In the genomic region with DNA sequence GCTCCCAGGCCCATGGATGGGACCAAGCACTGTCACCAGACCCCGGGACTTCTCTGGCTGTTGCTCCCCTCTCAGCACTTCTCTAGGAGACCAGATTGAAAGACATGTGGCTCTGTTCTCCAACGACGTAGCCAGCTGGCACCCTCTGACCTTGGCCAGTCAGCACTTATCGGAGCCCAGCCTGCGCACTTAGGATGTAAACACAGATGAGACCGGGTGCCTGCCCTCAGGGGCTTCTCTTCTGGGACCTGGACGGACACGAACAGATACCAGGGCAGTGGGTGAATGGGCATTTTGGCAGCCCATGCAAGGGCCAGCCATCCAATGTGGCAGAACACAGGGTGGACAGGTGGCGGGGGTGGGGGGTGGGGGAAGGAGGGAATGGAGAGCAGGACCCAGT, we compare ENCODE assay signal across 1 cellular context.
TF ChIP-seq lines count a peak whose summit lies in the region.

No MANE protein-coding gene starts in this region.

TF ChIP-seq in GM23338, 12 proteins besides CTCF, POLR2A, EP300 and RAD21 (continued from another document):
- TF ChIP-seq, protein P1, sequence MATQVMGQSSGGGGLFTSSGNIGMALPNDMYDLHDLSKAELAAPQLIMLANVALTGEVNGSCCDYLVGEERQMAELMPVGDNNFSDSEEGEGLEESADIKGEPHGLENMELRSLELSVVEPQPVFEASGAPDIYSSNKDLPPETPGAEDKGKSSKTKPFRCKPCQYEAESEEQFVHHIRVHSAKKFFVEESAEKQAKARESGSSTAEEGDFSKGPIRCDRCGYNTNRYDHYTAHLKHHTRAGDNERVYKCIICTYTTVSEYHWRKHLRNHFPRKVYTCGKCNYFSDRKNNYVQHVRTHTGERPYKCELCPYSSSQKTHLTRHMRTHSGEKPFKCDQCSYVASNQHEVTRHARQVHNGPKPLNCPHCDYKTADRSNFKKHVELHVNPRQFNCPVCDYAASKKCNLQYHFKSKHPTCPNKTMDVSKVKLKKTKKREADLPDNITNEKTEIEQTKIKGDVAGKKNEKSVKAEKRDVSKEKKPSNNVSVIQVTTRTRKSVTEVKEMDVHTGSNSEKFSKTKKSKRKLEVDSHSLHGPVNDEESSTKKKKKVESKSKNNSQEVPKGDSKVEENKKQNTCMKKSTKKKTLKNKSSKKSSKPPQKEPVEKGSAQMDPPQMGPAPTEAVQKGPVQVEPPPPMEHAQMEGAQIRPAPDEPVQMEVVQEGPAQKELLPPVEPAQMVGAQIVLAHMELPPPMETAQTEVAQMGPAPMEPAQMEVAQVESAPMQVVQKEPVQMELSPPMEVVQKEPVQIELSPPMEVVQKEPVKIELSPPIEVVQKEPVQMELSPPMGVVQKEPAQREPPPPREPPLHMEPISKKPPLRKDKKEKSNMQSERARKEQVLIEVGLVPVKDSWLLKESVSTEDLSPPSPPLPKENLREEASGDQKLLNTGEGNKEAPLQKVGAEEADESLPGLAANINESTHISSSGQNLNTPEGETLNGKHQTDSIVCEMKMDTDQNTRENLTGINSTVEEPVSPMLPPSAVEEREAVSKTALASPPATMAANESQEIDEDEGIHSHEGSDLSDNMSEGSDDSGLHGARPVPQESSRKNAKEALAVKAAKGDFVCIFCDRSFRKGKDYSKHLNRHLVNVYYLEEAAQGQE (IDR thresholded peaks at IDR 0.05; ENCODE audit: unreplicated experiment): no peak
- TF ChIP-seq, protein P2, sequence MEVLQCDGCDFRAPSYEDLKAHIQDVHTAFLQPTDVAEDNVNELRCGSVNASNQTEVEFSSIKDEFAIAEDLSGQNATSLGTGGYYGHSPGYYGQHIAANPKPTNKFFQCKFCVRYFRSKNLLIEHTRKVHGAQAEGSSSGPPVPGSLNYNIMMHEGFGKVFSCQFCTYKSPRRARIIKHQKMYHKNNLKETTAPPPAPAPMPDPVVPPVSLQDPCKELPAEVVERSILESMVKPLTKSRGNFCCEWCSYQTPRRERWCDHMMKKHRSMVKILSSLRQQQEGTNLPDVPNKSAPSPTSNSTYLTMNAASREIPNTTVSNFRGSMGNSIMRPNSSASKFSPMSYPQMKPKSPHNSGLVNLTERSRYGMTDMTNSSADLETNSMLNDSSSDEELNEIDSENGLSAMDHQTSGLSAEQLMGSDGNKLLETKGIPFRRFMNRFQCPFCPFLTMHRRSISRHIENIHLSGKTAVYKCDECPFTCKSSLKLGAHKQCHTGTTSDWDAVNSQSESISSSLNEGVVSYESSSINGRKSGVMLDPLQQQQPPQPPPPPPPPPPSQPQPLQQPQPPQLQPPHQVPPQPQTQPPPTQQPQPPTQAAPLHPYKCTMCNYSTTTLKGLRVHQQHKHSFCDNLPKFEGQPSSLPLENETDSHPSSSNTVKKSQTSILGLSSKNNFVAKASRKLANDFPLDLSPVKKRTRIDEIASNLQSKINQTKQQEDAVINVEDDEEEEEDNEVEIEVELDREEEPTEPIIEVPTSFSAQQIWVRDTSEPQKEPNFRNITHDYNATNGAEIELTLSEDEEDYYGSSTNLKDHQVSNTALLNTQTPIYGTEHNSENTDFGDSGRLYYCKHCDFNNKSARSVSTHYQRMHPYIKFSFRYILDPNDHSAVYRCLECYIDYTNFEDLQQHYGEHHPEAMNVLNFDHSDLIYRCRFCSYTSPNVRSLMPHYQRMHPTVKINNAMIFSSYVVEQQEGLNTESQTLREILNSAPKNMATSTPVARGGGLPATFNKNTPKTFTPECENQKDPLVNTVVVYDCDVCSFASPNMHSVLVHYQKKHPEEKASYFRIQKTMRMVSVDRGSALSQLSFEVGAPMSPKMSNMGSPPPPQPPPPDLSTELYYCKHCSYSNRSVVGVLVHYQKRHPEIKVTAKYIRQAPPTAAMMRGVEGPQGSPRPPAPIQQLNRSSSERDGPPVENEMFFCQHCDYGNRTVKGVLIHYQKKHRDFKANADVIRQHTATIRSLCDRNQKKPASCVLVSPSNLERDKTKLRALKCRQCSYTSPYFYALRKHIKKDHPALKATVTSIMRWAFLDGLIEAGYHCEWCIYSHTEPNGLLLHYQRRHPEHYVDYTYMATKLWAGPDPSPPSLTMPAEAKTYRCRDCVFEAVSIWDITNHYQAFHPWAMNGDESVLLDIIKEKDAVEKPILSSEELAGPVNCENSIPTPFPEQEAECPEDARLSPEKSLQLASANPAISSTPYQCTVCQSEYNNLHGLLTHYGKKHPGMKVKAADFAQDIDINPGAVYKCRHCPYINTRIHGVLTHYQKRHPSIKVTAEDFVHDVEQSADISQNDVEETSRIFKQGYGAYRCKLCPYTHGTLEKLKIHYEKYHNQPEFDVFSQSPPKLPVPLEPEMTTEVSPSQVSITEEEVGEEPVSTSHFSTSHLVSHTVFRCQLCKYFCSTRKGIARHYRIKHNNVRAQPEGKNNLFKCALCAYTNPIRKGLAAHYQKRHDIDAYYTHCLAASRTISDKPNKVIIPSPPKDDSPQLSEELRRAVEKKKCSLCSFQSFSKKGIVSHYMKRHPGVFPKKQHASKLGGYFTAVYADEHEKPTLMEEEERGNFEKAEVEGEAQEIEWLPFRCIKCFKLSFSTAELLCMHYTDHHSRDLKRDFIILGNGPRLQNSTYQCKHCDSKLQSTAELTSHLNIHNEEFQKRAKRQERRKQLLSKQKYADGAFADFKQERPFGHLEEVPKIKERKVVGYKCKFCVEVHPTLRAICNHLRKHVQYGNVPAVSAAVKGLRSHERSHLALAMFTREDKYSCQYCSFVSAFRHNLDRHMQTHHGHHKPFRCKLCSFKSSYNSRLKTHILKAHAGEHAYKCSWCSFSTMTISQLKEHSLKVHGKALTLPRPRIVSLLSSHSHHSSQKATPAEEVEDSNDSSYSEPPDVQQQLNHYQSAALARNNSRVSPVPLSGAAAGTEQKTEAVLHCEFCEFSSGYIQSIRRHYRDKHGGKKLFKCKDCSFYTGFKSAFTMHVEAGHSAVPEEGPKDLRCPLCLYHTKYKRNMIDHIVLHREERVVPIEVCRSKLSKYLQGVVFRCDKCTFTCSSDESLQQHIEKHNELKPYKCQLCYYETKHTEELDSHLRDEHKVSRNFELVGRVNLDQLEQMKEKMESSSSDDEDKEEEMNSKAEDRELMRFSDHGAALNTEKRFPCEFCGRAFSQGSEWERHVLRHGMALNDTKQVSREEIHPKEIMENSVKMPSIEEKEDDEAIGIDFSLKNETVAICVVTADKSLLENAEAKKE (CRISPR knock-in tag; IDR thresholded peaks at IDR 0.05): no peak
- TF ChIP-seq EZH2 (IDR thresholded peaks at IDR 0.05; ENCODE audit: low read depth, unreplicated experiment): no peak
- TF ChIP-seq STAT1 (IDR thresholded peaks at IDR 0.05; ENCODE audit: unreplicated experiment): no peak
- TF ChIP-seq ZNF331 (CRISPR knock-in tag; IDR thresholded peaks at IDR 0.05; ENCODE audit: low read depth): no peak
